Comparison of ENCODE assay signal across 40 cellular contexts in genomic region chr4:110157580-110157979, GRCh38.
"Had no signal": no experiment of that assay in that cellular context is flagged by ENCODE, and none has a peak within 500 bp of the region (broad histone marks: within the 10 kb centered on the region; RNA-seq: fewer than 3 reads in every experiment).

No MANE protein-coding gene starts in this region.

- H3K9me3 Mint-ChIP-seq: activated naive CD4-positive, alpha-beta T cell treated with anti-CD3 and anti-CD28 coated beads for 36 hours; activated naive CD4-positive, alpha-beta T cell treated with anti-CD3 and anti-CD28 coated beads, Interleukin-2, amount 10 ng/mL, durations not matched to agents 7 days and 5 days; activated naive CD4-positive, alpha-beta T cell treated with anti-CD3 and anti-CD28 coated beads, Interleukin-2, amount 50 U/mL, for 24 hours; activated naive CD4-positive, alpha-beta T cell treated with anti-CD3 and anti-CD28 coated beads, Interleukin-2, amount 50 U/mL, for 72 hours; activated naive CD8-positive, alpha-beta T cell treated with anti-CD3 and anti-CD28 coated beads for 36 hours; activated naive CD8-positive, alpha-beta T cell treated with anti-CD3 and anti-CD28 coated beads, Interleukin-2, amount 10 ng/mL, durations not matched to agents 7 days and 5 days; activated naive CD8-positive, alpha-beta T cell treated with anti-CD3 and anti-CD28 coated beads, Interleukin-2, amount 50 U/mL, for 24 hours; activated T-cell treated with anti-CD3 and anti-CD28 coated beads, Interleukin-2, amount 50 U/mL, for 72 hours; activated T-helper 1 cell treated with anti-CD3 and anti-CD28 coated beads, Interleukin-12 subunit alpha, Interleukin-12 subunit beta, Interleukin-2, Interleukin-4 antibody, amounts not matched to agents 30 ng/mL and 10 ng/mL and 1 ng/mL, durations not matched to agents 14 hours and 24 hours and 36 hours; activated T-helper 17 cell treated with anti-CD3 and anti-CD28 coated beads, Interleukin-2, amount 50 U/mL, for 72 hours; activated T-helper 2 cell treated with anti-CD3 and anti-CD28 coated beads, Interferon-gamma antibody, Interleukin-2, Interleukin-4, amounts not matched to agents 10 μg/mL and 5 μg/mL and 100 μg/mL, durations not matched to agents 14 hours and 24 hours and 36 hours; brain; central memory CD8-positive, alpha-beta T cell had no signal

- H3K4me3 Mint-ChIP-seq: activated naive CD4-positive, alpha-beta T cell treated with anti-CD3 and anti-CD28 coated beads for 36 hours; activated naive CD4-positive, alpha-beta T cell treated with anti-CD3 and anti-CD28 coated beads, Interleukin-2, amount 10 ng/mL, durations not matched to agents 7 days and 5 days; activated naive CD4-positive, alpha-beta T cell treated with anti-CD3 and anti-CD28 coated beads, Interleukin-2, amount 50 U/mL, for 24 hours; activated naive CD8-positive, alpha-beta T cell; activated naive CD8-positive, alpha-beta T cell treated with anti-CD3 and anti-CD28 coated beads for 36 hours; activated naive CD8-positive, alpha-beta T cell treated with anti-CD3 and anti-CD28 coated beads, Interleukin-2, amount 10 ng/mL, durations not matched to agents 7 days and 5 days; activated naive CD8-positive, alpha-beta T cell treated with anti-CD3 and anti-CD28 coated beads, Interleukin-2, amount 50 U/mL, for 24 hours; activated T-cell treated with anti-CD3 and anti-CD28 coated beads, Interleukin-2, amount 50 U/mL, for 24 hours; activated T-cell treated with anti-CD3 and anti-CD28 coated beads, Interleukin-2, amount 50 U/mL, for 4 hours; activated T-cell treated with anti-CD3 and anti-CD28 coated beads, Interleukin-2, amount 50 U/mL, for 72 hours; activated T-helper 1 cell treated with anti-CD3 and anti-CD28 coated beads, Interleukin-12 subunit alpha, Interleukin-12 subunit beta, Interleukin-2, Interleukin-4 antibody, amounts not matched to agents 30 ng/mL and 10 ng/mL and 1 ng/mL, durations not matched to agents 14 hours and 24 hours and 36 hours; activated T-helper 17 cell treated with anti-CD3 and anti-CD28 coated beads, Interleukin-2, amount 50 U/mL, for 72 hours; brain; central memory CD8-positive, alpha-beta T cell had no signal

- H3K4me1 ChIP-seq: ascending aorta, body of pancreas, breast epithelium had no signal

- H3K36me3 ChIP-seq: adrenal gland, ascending aorta, brain microvascular endothelial cell, breast epithelium had no signal

- H3K4me3 ChIP-seq: adrenal gland, ascending aorta, body of pancreas, breast epithelium, cardiac muscle cell had no signal

- ATAC-seq: activated naive CD4-positive, alpha-beta T cell treated with anti-CD3 and anti-CD28 coated beads, Interleukin-2, amount 50 U/mL, for 72 hours; activated naive CD8-positive, alpha-beta T cell treated with anti-CD3 and anti-CD28 coated beads, Interleukin-2, amount 50 U/mL, for 24 hours; activated T-cell treated with anti-CD3 and anti-CD28 coated beads, Interleukin-2, amount 50 U/mL, for 4 hours; activated T-cell treated with anti-CD3 and anti-CD28 coated beads, Interleukin-2, amount 50 U/mL, for 72 hours; activated T-helper 17 cell treated with anti-CD3 and anti-CD28 coated beads, Interleukin-2, amount 50 U/mL, for 72 hours; body of pancreas had no signal

- H3K36me3 Mint-ChIP-seq: activated naive CD4-positive, alpha-beta T cell treated with anti-CD3 and anti-CD28 coated beads, Interleukin-2, amount 50 U/mL, for 24 hours had no signal

- H3K9me3 ChIP-seq: adrenal gland, ascending aorta, body of pancreas, breast epithelium had no signal

- FAIRE-seq: bronchial epithelial cell, colon had no signal

- H3K27me3 Mint-ChIP-seq: activated naive CD4-positive, alpha-beta T cell treated with anti-CD3 and anti-CD28 coated beads, Interleukin-2, amount 10 ng/mL, durations not matched to agents 7 days and 5 days; activated naive CD4-positive, alpha-beta T cell treated with anti-CD3 and anti-CD28 coated beads, Interleukin-2, amount 50 U/mL, for 24 hours; activated naive CD8-positive, alpha-beta T cell; activated naive CD8-positive, alpha-beta T cell treated with anti-CD3 and anti-CD28 coated beads for 36 hours; activated naive CD8-positive, alpha-beta T cell treated with anti-CD3 and anti-CD28 coated beads, Interleukin-2, amount 10 ng/mL, durations not matched to agents 7 days and 5 days; activated naive CD8-positive, alpha-beta T cell treated with anti-CD3 and anti-CD28 coated beads, Interleukin-2, amount 50 U/mL, for 24 hours; activated T-cell treated with anti-CD3 and anti-CD28 coated beads, Interleukin-2, amount 50 U/mL, for 24 hours; activated T-helper 17 cell treated with anti-CD3 and anti-CD28 coated beads, Interleukin-2, amount 50 U/mL, for 72 hours; brain; central memory CD8-positive, alpha-beta T cell had no signal

- H3K27ac Mint-ChIP-seq: activated naive CD4-positive, alpha-beta T cell treated with anti-CD3 and anti-CD28 coated beads for 36 hours; activated naive CD4-positive, alpha-beta T cell treated with anti-CD3 and anti-CD28 coated beads, Interleukin-2, amount 10 ng/mL, durations not matched to agents 7 days and 5 days; activated naive CD4-positive, alpha-beta T cell treated with anti-CD3 and anti-CD28 coated beads, Interleukin-2, amount 50 U/mL, for 24 hours; activated naive CD8-positive, alpha-beta T cell; activated naive CD8-positive, alpha-beta T cell treated with anti-CD3 and anti-CD28 coated beads for 36 hours; activated naive CD8-positive, alpha-beta T cell treated with anti-CD3 and anti-CD28 coated beads, Interleukin-2, amount 10 ng/mL, durations not matched to agents 7 days and 5 days; activated naive CD8-positive, alpha-beta T cell treated with anti-CD3 and anti-CD28 coated beads, Interleukin-2, amount 50 U/mL, for 24 hours; activated T-cell treated with anti-CD3 and anti-CD28 coated beads, Interleukin-2, amount 50 U/mL, for 24 hours; activated T-cell treated with anti-CD3 and anti-CD28 coated beads, Interleukin-2, amount 50 U/mL, for 72 hours; activated T-helper 1 cell treated with anti-CD3 and anti-CD28 coated beads, Interleukin-12 subunit alpha, Interleukin-12 subunit beta, Interleukin-2, Interleukin-4 antibody, amounts not matched to agents 30 ng/mL and 10 ng/mL and 1 ng/mL, durations not matched to agents 14 hours and 24 hours and 36 hours; activated T-helper 17 cell treated with anti-CD3 and anti-CD28 coated beads, Interleukin-2, amount 50 U/mL, for 72 hours; activated T-helper 2 cell treated with anti-CD3 and anti-CD28 coated beads, Interferon-gamma antibody, Interleukin-2, Interleukin-4, amounts not matched to agents 10 μg/mL and 5 μg/mL and 100 μg/mL, durations not matched to agents 14 hours and 24 hours and 36 hours had no signal

- DNase-seq: activated effector memory CD4-positive, alpha-beta T cell treated with anti-CD3 and anti-CD28 coated beads, Interleukin-2, amount 50 U/mL, for 16 hours; activated effector memory CD4-positive, alpha-beta T cell treated with Interleukin-2 at 50 U/mL for 16 hours; activated gamma-delta T cell; activated gamma-delta T cell treated with Interleukin-2 at 50 U/mL for 16 hours; activated naive CD4-positive, alpha-beta T cell; activated naive CD4-positive, alpha-beta T cell treated with anti-CD3 and anti-CD28 coated beads for 36 hours; activated naive CD4-positive, alpha-beta T cell treated with anti-CD3 and anti-CD28 coated beads, Interleukin-2, amount 10 ng/mL, durations not matched to agents 7 days and 5 days; activated naive CD4-positive, alpha-beta T cell treated with anti-CD3 and anti-CD28 coated beads, Interleukin-2, amount 50 U/mL, for 16 hours; activated naive CD4-positive, alpha-beta T cell treated with Interleukin-2 at 50 U/mL for 16 hours; activated naive CD8-positive, alpha-beta T cell treated with anti-CD3 and anti-CD28 coated beads for 36 hours; activated naive CD8-positive, alpha-beta T cell treated with anti-CD3 and anti-CD28 coated beads, Interleukin-2, amount 10 ng/mL, durations not matched to agents 7 days and 5 days; activated naive CD8-positive, alpha-beta T cell treated with anti-CD3 and anti-CD28 coated beads, Interleukin-2, amount 50 U/mL, for 24 hours; activated T-cell treated with anti-CD3 and anti-CD28 coated beads, Interleukin-2, amount 50 U/mL, for 1 hour; activated T-cell treated with anti-CD3 and anti-CD28 coated beads, Interleukin-2, amount 50 U/mL, for 24 hours; activated T-cell treated with anti-CD3 and anti-CD28 coated beads, Interleukin-2, amount 50 U/mL, for 4 hours; activated T-cell treated with anti-CD3 and anti-CD28 coated beads, Interleukin-2, amount 50 U/mL, for 48 hours; activated T-cell treated with anti-CD3 and anti-CD28 coated beads, Interleukin-2, amount 50 U/mL, for 72 hours; adrenal gland; amniotic stem cell; amygdala; anterior cingulate cortex; aorta; body of pancreas; brain microvascular endothelial cell; caudate nucleus; central memory CD4-positive, alpha-beta T cell; cerebellar nuclear complex had no signal

- H3K27me3 ChIP-seq: adrenal gland, ascending aorta, body of pancreas, brain microvascular endothelial cell, breast epithelium, cardiac muscle cell had no signal

- H3K4me1 Mint-ChIP-seq: activated naive CD4-positive, alpha-beta T cell treated with anti-CD3 and anti-CD28 coated beads, Interleukin-2, amount 10 ng/mL, durations not matched to agents 7 days and 5 days; activated naive CD4-positive, alpha-beta T cell treated with anti-CD3 and anti-CD28 coated beads, Interleukin-2, amount 50 U/mL, for 24 hours; activated naive CD8-positive, alpha-beta T cell treated with anti-CD3 and anti-CD28 coated beads for 36 hours; activated naive CD8-positive, alpha-beta T cell treated with anti-CD3 and anti-CD28 coated beads, Interleukin-2, amount 50 U/mL, for 24 hours; activated T-helper 17 cell treated with anti-CD3 and anti-CD28 coated beads, Interleukin-2, amount 50 U/mL, for 72 hours; central memory CD8-positive, alpha-beta T cell had no signal

- H3K27ac ChIP-seq: adrenal gland, ascending aorta, body of pancreas, brain microvascular endothelial cell, breast epithelium, cardiac muscle cell had no signal
